1 cellular context compared by ENCODE assay signal in genomic region chr9:113056191-113057106, GRCh38.
TF ChIP-seq lines count a peak whose summit lies in the region.

Gene ZFP37, minus strand, starts transcription at chr9:113056724. Its CDS starts 36 bp downstream, at chr9:113056688.

TF ChIP-seq in HepG2, 621 proteins besides CTCF, POLR2A, EP300 and RAD21 (continued from another document and continues in another):
- TF ChIP-seq, protein P1, sequence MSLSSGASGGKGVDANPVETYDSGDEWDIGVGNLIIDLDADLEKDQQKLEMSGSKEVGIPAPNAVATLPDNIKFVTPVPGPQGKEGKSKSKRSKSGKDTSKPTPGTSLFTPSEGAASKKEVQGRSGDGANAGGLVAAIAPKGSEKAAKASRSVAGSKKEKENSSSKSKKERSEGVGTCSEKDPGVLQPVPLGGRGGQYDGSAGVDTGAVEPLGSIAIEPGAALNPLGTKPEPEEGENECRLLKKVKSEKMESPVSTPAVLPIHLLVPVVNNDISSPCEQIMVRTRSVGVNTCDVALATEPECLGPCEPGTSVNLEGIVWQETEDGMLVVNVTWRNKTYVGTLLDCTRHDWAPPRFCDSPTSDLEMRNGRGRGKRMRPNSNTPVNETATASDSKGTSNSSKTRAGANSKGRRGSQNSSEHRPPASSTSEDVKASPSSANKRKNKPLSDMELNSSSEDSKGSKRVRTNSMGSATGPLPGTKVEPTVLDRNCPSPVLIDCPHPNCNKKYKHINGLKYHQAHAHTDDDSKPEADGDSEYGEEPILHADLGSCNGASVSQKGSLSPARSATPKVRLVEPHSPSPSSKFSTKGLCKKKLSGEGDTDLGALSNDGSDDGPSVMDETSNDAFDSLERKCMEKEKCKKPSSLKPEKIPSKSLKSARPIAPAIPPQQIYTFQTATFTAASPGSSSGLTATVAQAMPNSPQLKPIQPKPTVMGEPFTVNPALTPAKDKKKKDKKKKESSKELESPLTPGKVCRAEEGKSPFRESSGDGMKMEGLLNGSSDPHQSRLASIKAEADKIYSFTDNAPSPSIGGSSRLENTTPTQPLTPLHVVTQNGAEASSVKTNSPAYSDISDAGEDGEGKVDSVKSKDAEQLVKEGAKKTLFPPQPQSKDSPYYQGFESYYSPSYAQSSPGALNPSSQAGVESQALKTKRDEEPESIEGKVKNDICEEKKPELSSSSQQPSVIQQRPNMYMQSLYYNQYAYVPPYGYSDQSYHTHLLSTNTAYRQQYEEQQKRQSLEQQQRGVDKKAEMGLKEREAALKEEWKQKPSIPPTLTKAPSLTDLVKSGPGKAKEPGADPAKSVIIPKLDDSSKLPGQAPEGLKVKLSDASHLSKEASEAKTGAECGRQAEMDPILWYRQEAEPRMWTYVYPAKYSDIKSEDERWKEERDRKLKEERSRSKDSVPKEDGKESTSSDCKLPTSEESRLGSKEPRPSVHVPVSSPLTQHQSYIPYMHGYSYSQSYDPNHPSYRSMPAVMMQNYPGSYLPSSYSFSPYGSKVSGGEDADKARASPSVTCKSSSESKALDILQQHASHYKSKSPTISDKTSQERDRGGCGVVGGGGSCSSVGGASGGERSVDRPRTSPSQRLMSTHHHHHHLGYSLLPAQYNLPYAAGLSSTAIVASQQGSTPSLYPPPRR (CRISPR knock-in tag; IDR thresholded peaks at IDR 0.05; ENCODE audit: borderline replicate concordance) = no peak; the same call in 1 of the 2 replicates
- no peak for TF ChIP-seq ZNF549 (CRISPR knock-in tag; IDR thresholded peaks at IDR 0.05)
- peak; percentile 88 for TF ChIP-seq ELF1 (CRISPR knock-in tag; IDR thresholded peaks at IDR 0.05)
- TF ChIP-seq PRDM10 (CRISPR knock-in tag; IDR thresholded peaks at IDR 0.05; ENCODE audit: low read depth) = 0 out of 2 replicates have a peak, but pooled peaks have one; percentile 34
- TF ChIP-seq NCOA2 (CRISPR knock-in tag; IDR thresholded peaks at IDR 0.05) = 0 out of 2 replicates have a peak, but pooled peaks have one; percentile 37
- 0 out of 2 replicates have a peak, but pooled peaks have one; percentile 77 for TF ChIP-seq ZNF543 (CRISPR knock-in tag; IDR thresholded peaks at IDR 0.05)
- no peak for TF ChIP-seq ZNF558 (CRISPR knock-in tag; IDR thresholded peaks at IDR 0.05; ENCODE audit: borderline replicate concordance)
- peak; percentile 22; the same call in 1 of the 2 replicates for TF ChIP-seq HMG20A (CRISPR knock-in tag; IDR thresholded peaks at IDR 0.05; ENCODE audit: borderline replicate concordance)
- TF ChIP-seq SUZ12 (IDR thresholded peaks at IDR 0.05; ENCODE audit: low read depth, low read length) = no peak
- peak; percentile 47; the same call in 1 of the 2 replicates for TF ChIP-seq ATF7-NPFF (CRISPR knock-in tag; IDR thresholded peaks at IDR 0.05; ENCODE audit: low read depth)
- no peak for TF ChIP-seq ZNF263 (CRISPR knock-in tag; IDR thresholded peaks at IDR 0.05)
- no peak for TF ChIP-seq RORA (CRISPR knock-in tag; IDR thresholded peaks at IDR 0.05)
- peak; percentile 75 for TF ChIP-seq ERF (CRISPR knock-in tag; IDR thresholded peaks at IDR 0.05)
- no peak for TF ChIP-seq ZNF10 (CRISPR knock-in tag; IDR thresholded peaks at IDR 0.05; ENCODE audit: borderline replicate concordance, low read depth)
- peak; percentile 67; the same call in 1 of the 2 replicates for TF ChIP-seq ZNF772 (CRISPR knock-in tag; IDR thresholded peaks at IDR 0.05)
- no peak; the same call in 1 of the 2 replicates for TF ChIP-seq TSC22D2 (CRISPR knock-in tag; IDR thresholded peaks at IDR 0.05; ENCODE audit: borderline replicate concordance)
- peak; percentile 80; the same call in 1 of the 2 replicates for TF ChIP-seq ZNF572 (CRISPR knock-in tag; IDR thresholded peaks at IDR 0.05)
- TF ChIP-seq TAF1 (CRISPR knock-in tag; IDR thresholded peaks at IDR 0.05) = peak; percentile 60
- 0 out of 2 replicates have a peak, but pooled peaks have one; percentile 21 for TF ChIP-seq RXRA (CRISPR knock-in tag; IDR thresholded peaks at IDR 0.05)
- TF ChIP-seq ZSCAN22 (CRISPR knock-in tag; IDR thresholded peaks at IDR 0.05) = no peak
- no peak for TF ChIP-seq TCF7 (IDR thresholded peaks at IDR 0.05; ENCODE audit: low read depth)
- no peak for TF ChIP-seq HNRNPUL1 (IDR thresholded peaks at IDR 0.05; ENCODE audit: low read depth, low read length)
- no peak for TF ChIP-seq ZNF530 (CRISPR knock-in tag; IDR thresholded peaks at IDR 0.05; ENCODE audit: low read depth)
- TF ChIP-seq, protein P2, sequence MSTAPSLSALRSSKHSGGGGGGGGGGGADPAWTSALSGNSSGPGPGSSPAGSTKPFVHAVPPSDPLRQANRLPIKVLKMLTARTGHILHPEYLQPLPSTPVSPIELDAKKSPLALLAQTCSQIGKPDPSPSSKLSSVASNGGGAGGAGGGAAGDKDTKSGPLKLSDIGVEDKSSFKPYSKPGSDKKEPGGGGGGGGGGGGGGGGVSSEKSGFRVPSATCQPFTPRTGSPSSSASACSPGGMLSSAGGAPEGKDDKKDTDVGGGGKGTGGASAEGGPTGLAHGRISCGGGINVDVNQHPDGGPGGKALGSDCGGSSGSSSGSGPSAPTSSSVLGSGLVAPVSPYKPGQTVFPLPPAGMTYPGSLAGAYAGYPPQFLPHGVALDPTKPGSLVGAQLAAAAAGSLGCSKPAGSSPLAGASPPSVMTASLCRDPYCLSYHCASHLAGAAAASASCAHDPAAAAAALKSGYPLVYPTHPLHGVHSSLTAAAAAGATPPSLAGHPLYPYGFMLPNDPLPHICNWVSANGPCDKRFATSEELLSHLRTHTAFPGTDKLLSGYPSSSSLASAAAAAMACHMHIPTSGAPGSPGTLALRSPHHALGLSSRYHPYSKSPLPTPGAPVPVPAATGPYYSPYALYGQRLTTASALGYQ (CRISPR knock-in tag; IDR thresholded peaks at IDR 0.05) = peak; percentile 66; the same call in 1 of the 2 replicates
- TF ChIP-seq, protein P3, sequence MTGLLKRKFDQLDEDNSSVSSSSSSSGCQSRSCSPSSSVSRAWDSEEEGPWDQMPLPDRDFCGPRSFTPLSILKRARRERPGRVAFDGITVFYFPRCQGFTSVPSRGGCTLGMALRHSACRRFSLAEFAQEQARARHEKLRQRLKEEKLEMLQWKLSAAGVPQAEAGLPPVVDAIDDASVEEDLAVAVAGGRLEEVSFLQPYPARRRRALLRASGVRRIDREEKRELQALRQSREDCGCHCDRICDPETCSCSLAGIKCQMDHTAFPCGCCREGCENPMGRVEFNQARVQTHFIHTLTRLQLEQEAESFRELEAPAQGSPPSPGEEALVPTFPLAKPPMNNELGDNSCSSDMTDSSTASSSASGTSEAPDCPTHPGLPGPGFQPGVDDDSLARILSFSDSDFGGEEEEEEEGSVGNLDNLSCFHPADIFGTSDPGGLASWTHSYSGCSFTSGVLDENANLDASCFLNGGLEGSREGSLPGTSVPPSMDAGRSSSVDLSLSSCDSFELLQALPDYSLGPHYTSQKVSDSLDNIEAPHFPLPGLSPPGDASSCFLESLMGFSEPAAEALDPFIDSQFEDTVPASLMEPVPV (CRISPR knock-in tag; IDR thresholded peaks at IDR 0.05) = no peak; the same call in 1 of the 2 replicates
- no peak for TF ChIP-seq JARID2 (CRISPR knock-in tag; IDR thresholded peaks at IDR 0.05; ENCODE audit: insufficient replicate concordance)
- no peak for TF ChIP-seq TBL1XR1 (IDR thresholded peaks at IDR 0.05; ENCODE audit: borderline replicate concordance, low read length, partially characterized antibody)
- peak; percentile 93; the same call in 1 of the 2 replicates for TF ChIP-seq ZNF713 (CRISPR knock-in tag; IDR thresholded peaks at IDR 0.05)
- TF ChIP-seq BORCS8-MEF2B (CRISPR knock-in tag; IDR thresholded peaks at IDR 0.05) = 0 out of 2 replicates have a peak, but pooled peaks have one; percentile 44
- TF ChIP-seq POGZ (CRISPR knock-in tag; IDR thresholded peaks at IDR 0.05) = peak; percentile 89
- peak; percentile 94; the same call in 1 of the 2 replicates for TF ChIP-seq ZNF614 (CRISPR knock-in tag; IDR thresholded peaks at IDR 0.05; ENCODE audit: borderline replicate concordance)
- TF ChIP-seq NR3C1 (CRISPR knock-in tag; IDR thresholded peaks at IDR 0.05) = no peak
- no peak for TF ChIP-seq ZNF333 (CRISPR knock-in tag; IDR thresholded peaks at IDR 0.05; ENCODE audit: borderline replicate concordance)
- TF ChIP-seq TMF1 (CRISPR knock-in tag; IDR thresholded peaks at IDR 0.05; ENCODE audit: low read depth) = no peak
- TF ChIP-seq XBP1 (CRISPR knock-in tag; IDR thresholded peaks at IDR 0.05) = no peak
- TF ChIP-seq KDM2A (CRISPR knock-in tag; IDR thresholded peaks at IDR 0.05; ENCODE audit: borderline replicate concordance, low read depth) = peak; percentile 88
- peak; percentile 89 for TF ChIP-seq ZNF839 (CRISPR knock-in tag; IDR thresholded peaks at IDR 0.05; ENCODE audit: borderline replicate concordance)
- peak; percentile 75 for TF ChIP-seq POLR2G (IDR thresholded peaks at IDR 0.05; ENCODE audit: low read depth, low read length)
- TF ChIP-seq ZNF275 (CRISPR knock-in tag; IDR thresholded peaks at IDR 0.05; ENCODE audit: borderline replicate concordance) = no peak
- no peak for TF ChIP-seq BRF2 (CRISPR knock-in tag; IDR thresholded peaks at IDR 0.05)
- TF ChIP-seq THAP11 (CRISPR knock-in tag; IDR thresholded peaks at IDR 0.05) = peak; percentile 92
- no peak; the same call in 1 of the 2 replicates for TF ChIP-seq ZMAT3 (CRISPR knock-in tag; conservative IDR thresholded peaks at IDR 0.05)
- TF ChIP-seq TRIM24 (CRISPR knock-in tag; IDR thresholded peaks at IDR 0.05) = no peak
- no peak for TF ChIP-seq MXD1 (CRISPR knock-in tag; IDR thresholded peaks at IDR 0.05)
- no peak for TF ChIP-seq ZNF615 (CRISPR knock-in tag; IDR thresholded peaks at IDR 0.05; ENCODE audit: borderline replicate concordance)
- TF ChIP-seq MAZ (IDR thresholded peaks at IDR 0.05; ENCODE audit: borderline replicate concordance, low read depth, low read length) = no peak
- 0 out of 2 replicates have a peak, but pooled peaks have one; percentile 48 for TF ChIP-seq MAZ (CRISPR knock-in tag; IDR thresholded peaks at IDR 0.05; ENCODE audit: low read depth)
- 0 out of 2 replicates have a peak, but pooled peaks have one; percentile 0 for TF ChIP-seq ESRRA (CRISPR knock-in tag; IDR thresholded peaks at IDR 0.05; ENCODE audit: low read depth)
- TF ChIP-seq, protein P4, sequence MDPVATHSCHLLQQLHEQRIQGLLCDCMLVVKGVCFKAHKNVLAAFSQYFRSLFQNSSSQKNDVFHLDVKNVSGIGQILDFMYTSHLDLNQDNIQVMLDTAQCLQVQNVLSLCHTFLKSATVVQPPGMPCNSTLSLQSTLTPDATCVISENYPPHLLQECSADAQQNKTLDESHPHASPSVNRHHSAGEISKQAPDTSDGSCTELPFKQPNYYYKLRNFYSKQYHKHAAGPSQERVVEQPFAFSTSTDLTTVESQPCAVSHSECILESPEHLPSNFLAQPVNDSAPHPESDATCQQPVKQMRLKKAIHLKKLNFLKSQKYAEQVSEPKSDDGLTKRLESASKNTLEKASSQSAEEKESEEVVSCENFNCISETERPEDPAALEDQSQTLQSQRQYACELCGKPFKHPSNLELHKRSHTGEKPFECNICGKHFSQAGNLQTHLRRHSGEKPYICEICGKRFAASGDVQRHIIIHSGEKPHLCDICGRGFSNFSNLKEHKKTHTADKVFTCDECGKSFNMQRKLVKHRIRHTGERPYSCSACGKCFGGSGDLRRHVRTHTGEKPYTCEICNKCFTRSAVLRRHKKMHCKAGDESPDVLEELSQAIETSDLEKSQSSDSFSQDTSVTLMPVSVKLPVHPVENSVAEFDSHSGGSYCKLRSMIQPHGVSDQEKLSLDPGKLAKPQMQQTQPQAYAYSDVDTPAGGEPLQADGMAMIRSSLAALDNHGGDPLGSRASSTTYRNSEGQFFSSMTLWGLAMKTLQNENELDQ (CRISPR knock-in tag; IDR thresholded peaks at IDR 0.05; ENCODE audit: borderline replicate concordance) = no peak
- TF ChIP-seq CBFB (CRISPR knock-in tag; IDR thresholded peaks at IDR 0.05) = no peak
